In genomic region chr7:147593271-147594057, GRCh38 we compare ENCODE assay signal across 20 cellular contexts.
"Had no signal": no experiment of that assay in that cellular context is flagged by ENCODE, and none has a peak within 500 bp of the region (broad histone marks: within the 10 kb centered on the region; RNA-seq: fewer than 3 reads in every experiment).

No MANE protein-coding gene starts in this region.

- DNase-seq: colonic mucosa; cortex of kidney; effector CD8-positive, alpha-beta T cell; effector memory CD8-positive, alpha-beta T cell; endodermal cell; erythroblast; esophagus squamous epithelium; foreskin fibroblast; foreskin melanocyte; gastrocnemius medialis; glutamatergic neuron; heart right ventricle; hippocampal formation; immature natural killer cell; left cardiac atrium; left ventricle myocardium superior; lower lobe of right lung; mesenchymal stem cell; mucosa of descending colon; naive B cell had no signal
